Comparison of ENCODE assay signal across 8 cellular contexts in genomic region chr19:40285353-40286234, GRCh38. TPM values are rescaled to one million over a fixed set of nuclear protein-coding genes. Genes with fewer than 3 reads are reported as not detected.
A peak's percentile ranks its signal among the peaks of the same experiment; 100 is the strongest.
DNase-seq lines count a peak whose midpoint lies in the region; ATAC-seq and TF ChIP-seq lines count a peak whose summit lies in the region.

No MANE protein-coding gene starts in this region.

- peaks cover 7% of the 10 kb centered on the region for H3K36me3 Mint-ChIP-seq in activated naive CD8-positive, alpha-beta T cell treated with anti-CD3 and anti-CD28 coated beads, Interleukin-2, amount 50 U/mL, for 24 hours (ENCODE audit: low read depth)

- H3K27me3 ChIP-seq in ovary (no peaks in the 10 kb centered on the region), thyroid gland (no peaks in the 10 kb centered on the region)

- H3K9me3 ChIP-seq in ovary (no peaks in the 10 kb centered on the region), thyroid gland (no peaks in the 10 kb centered on the region)

- peak overlapping the region; percentile 89 for H3K4me3 ChIP-seq in GM12865 (ENCODE audit: low read depth, low read length)
- peak overlapping the region; percentile 97 for H3K4me3 ChIP-seq in ovary
- H3K4me3 ChIP-seq in thyroid gland (replicated peaks in 1 of 3): peak overlapping the region in 2 of 3 donors; percentile 16 to 95

- H3K36me3 ChIP-seq in ovary (no peaks in the 10 kb centered on the region), thyroid gland (no peaks in the 10 kb centered on the region)

- TF ChIP-seq POLR2A in ovary (IDR thresholded peaks at IDR 0.05) (peak; percentile 25), thyroid gland (IDR thresholded peaks at IDR 0.05) (peak in 1 of 2 donors; percentile 81)

- H3K4me1 ChIP-seq in ovary (ENCODE audit: insufficient read depth): peaks cover 27% of the 10 kb centered on the region
- peaks cover 27 to 41% of the 10 kb centered on the region in 2 donors for H3K4me1 ChIP-seq in thyroid gland

- H3K27me3 Mint-ChIP-seq in activated naive CD8-positive, alpha-beta T cell treated with anti-CD3 and anti-CD28 coated beads, Interleukin-2, amount 50 U/mL, for 24 hours: peaks cover 2% of the 10 kb centered on the region

- 4 to 12% (median 4%) methylated on average over 39 to 42 of the region's 42 CpGs for WGBS in ovary, 3 donors
- 18 to 26% methylated on average over 27 to 32 of the region's 42 CpGs for WGBS in thyroid gland, 2 donors

- H3K27ac ChIP-seq in ovary (peak overlapping the region; percentile 89 to 94), thyroid gland (peak overlapping the region; percentile 97 to 100 (median 98))

- H3K4me3 Mint-ChIP-seq in activated naive CD8-positive, alpha-beta T cell treated with anti-CD3 and anti-CD28 coated beads, Interleukin-2, amount 50 U/mL, for 24 hours: peak overlapping the region; percentile 97

- peaks cover 50% of the 10 kb centered on the region for H3K4me1 Mint-ChIP-seq in activated naive CD8-positive, alpha-beta T cell treated with anti-CD3 and anti-CD28 coated beads, Interleukin-2, amount 50 U/mL, for 24 hours

- ATAC-seq in HG02678 (IDR thresholded peaks at IDR 0.05; ENCODE audit: unreplicated experiment): peak; percentile 85
- ATAC-seq in activated naive CD8-positive, alpha-beta T cell treated with anti-CD3 and anti-CD28 coated beads, Interleukin-2, amount 50 U/mL, for 24 hours: peak; percentile 92
- ATAC-seq in Right ventricle myocardium superior (ENCODE audit: poor library complexity): peak; percentile 95

- H3K27ac Mint-ChIP-seq in activated naive CD8-positive, alpha-beta T cell treated with anti-CD3 and anti-CD28 coated beads, Interleukin-2, amount 50 U/mL, for 24 hours: peak overlapping the region; percentile 98

- no peaks in the 10 kb centered on the region for H3K9me3 Mint-ChIP-seq in activated naive CD8-positive, alpha-beta T cell treated with anti-CD3 and anti-CD28 coated beads, Interleukin-2, amount 50 U/mL, for 24 hours

- TF ChIP-seq CTCF in GM12865 (IDR thresholded peaks at IDR 0.05; ENCODE audit: insufficient read depth, low read depth, low read length, missing control alignments) (no peak), ovary (IDR thresholded peaks at IDR 0.05) (no peak), thyroid gland (IDR thresholded peaks at IDR 0.05) (no peak)

- intact Hi-C loops in Right ventricle myocardium superior (cut with DNase I) (no loop called here), ovary (cut with DNase I) (no loop called here), thyroid gland (cut with DNase I) (no loop called here)

- DNase-seq in GM12865 (ENCODE audit: low read depth) (peak; percentile 100), NCI-H1105 treated with DMSO at 0.1 percent for 48 hours (lab: John Stamatoyannopoulos, UW) (peak; percentile 100), SKM-1 treated with dmso at 0.1 percent for 144 hours (lab: John Stamatoyannopoulos, UW; ENCODE audit: unreplicated experiment) (peak; percentile 100), Right ventricle myocardium superior (peak; percentile 99), ovary (peak; percentile 97 to 99 (median 99)), thyroid gland (peak; percentile 98 to 99)
- peak; percentile 97 for DNase-seq in activated naive CD8-positive, alpha-beta T cell treated with anti-CD3 and anti-CD28 coated beads, Interleukin-2, amount 50 U/mL, for 24 hours

- peak; percentile 86 for TF ChIP-seq EP300 in ovary (IDR thresholded peaks at IDR 0.05)

RNA-seq across cellular contexts. Expression of gene AKT2, which starts 0.4 kb away (rescaled TPM):
- total RNA-seq in Right ventricle myocardium superior (126 TPM), ovary (100 to 1,000 TPM in 5 of 7 donors, 10 to 100 TPM in 2; 78.4 to 160 (median 141) TPM), thyroid gland (100 to 1,000 TPM; 166 to 285 (median 190) TPM)
- polyA plus RNA-seq in ovary: 10 to 100 TPM; 81.2 to 82.0 TPM

RNA-seq across cellular contexts. Expression of gene CCNP, which starts 59.1 kb away (rescaled TPM):
- total RNA-seq in Right ventricle myocardium superior (not detected), ovary (under 1 TPM; 0.35 to 0.83 (median 0.43) TPM), thyroid gland (1 to 10 TPM in 1 of 4 donors, under 1 TPM in 2, not detected in 1; 0.13 to 3.2 (median 0.68) TPM)
- polyA plus RNA-seq in ovary: under 1 TPM; 0.17 to 0.22 TPM

Comparison
In these comparisons a context has a peak if more than half of its experiments do, and no peak if none do; other contexts are left out.
1. Peak in every context shown above with its lines: DNase-seq, ATAC-seq, H3K4me3 ChIP-seq and H3K27ac ChIP-seq.